Comparison of ENCODE assay signal across 9 cellular contexts in genomic region chr12:3218150-3218845, GRCh38.
DNase-seq lines count a peak whose midpoint lies in the region; FAIRE-seq and TF ChIP-seq lines count a peak whose summit lies in the region.
"Had no signal": no experiment of that assay in that cellular context is flagged by ENCODE, and none has a peak within 500 bp of the region (broad histone marks: within the 10 kb centered on the region; RNA-seq: fewer than 3 reads in every experiment).

No MANE protein-coding gene starts in this region.

- peaks cover 6% of the 10 kb centered on the region for H3K27me3 Mint-ChIP-seq in astrocyte (ENCODE audit: low read depth, unreplicated experiment)
- H3K27me3 Mint-ChIP-seq in CD8-positive, alpha-beta memory T cell: peaks cover 0 to 3% of the 10 kb centered on the region in 2 donors

- H3K4me3 ChIP-seq in astrocyte (ENCODE audit: insufficient read depth, low read depth, low read length): no peak overlapping the region
- H3K4me3 ChIP-seq in vagina: peak overlapping the region in 1 of 2 donors; percentile 5
- H3K4me3 ChIP-seq in CD8-positive, alpha-beta memory T cell (ENCODE audit: low read length): no peak overlapping the region
- H3K4me3 ChIP-seq: A549 had no signal

- DNase-seq in NCI-H510A treated with DMSO at 0.1 percent for 48 hours (lab: John Stamatoyannopoulos, UW) (peak; percentile 42), NCI-H510A (lab: John Stamatoyannopoulos, UW) (no peak), astrocyte (ENCODE audit: low read depth) (peak; percentile 67), left kidney (ENCODE audit: low read depth, low spot score) (peak; percentile 49), vagina (ENCODE audit: extremely low spot score in 2 of 2) (no peak), CD1c-positive myeloid dendritic cell (ENCODE audit: extremely low spot score) (no peak)
- no peak for DNase-seq in CD8-positive, alpha-beta memory T cell
- no peak for DNase-seq in stimulated activated naive CD4-positive, alpha-beta T cell treated with Interleukin-2 at 50 U/mL for 16 hours (lab: John Stamatoyannopoulos, UW)

- CTCF ChIA-PET in CD8-positive, alpha-beta memory T cell (lab: Charles Lee): interaction anchor here (1.1 kb wide), 2 partner anchors 15 to 82 kb away, joined by 3 to 5 read pairs; no protein-coding TSS in a partner anchor

- no peak overlapping the region for H2AFZ ChIP-seq in astrocyte (ENCODE audit: low read depth, low read length)

- H3K4me3 Mint-ChIP-seq in astrocyte (ENCODE audit: unreplicated experiment): peak overlapping the region; percentile 1
- no peak overlapping the region for H3K4me3 Mint-ChIP-seq in CD8-positive, alpha-beta memory T cell

- peak overlapping the region; percentile 33 for H3K9ac ChIP-seq in astrocyte (ENCODE audit: low read length)

- H3K9me3 ChIP-seq in astrocyte (ENCODE audit: insufficient read depth, low read depth, low read length): no peaks in the 10 kb centered on the region
- H3K9me3 ChIP-seq in vagina: no peaks in the 10 kb centered on the region
- no peaks in the 10 kb centered on the region for H3K9me3 ChIP-seq in CD8-positive, alpha-beta memory T cell (ENCODE audit: low read length)
- H3K9me3 ChIP-seq: A549 had no signal

- intact Hi-C loops in vagina (cut with DNase I): loop anchor here (5.0 kb wide), 1 partner anchor 34 kb away; no protein-coding TSS in a partner anchor

- no peaks in the 10 kb centered on the region for H3K36me3 ChIP-seq in astrocyte (ENCODE audit: insufficient read depth, low read length)
- no peaks in the 10 kb centered on the region for H3K36me3 ChIP-seq in vagina
- H3K36me3 ChIP-seq in CD8-positive, alpha-beta memory T cell (ENCODE audit: insufficient read depth, low read length): no peaks in the 10 kb centered on the region

- peak overlapping the region; percentile 48 for H3K27ac Mint-ChIP-seq in astrocyte (ENCODE audit: unreplicated experiment)
- H3K27ac Mint-ChIP-seq in CD8-positive, alpha-beta memory T cell: no peak overlapping the region

- peak overlapping the region; percentile 62 for H3K27ac ChIP-seq in astrocyte (ENCODE audit: low read depth, low read length)
- peak overlapping the region; percentile 85 for H3K27ac ChIP-seq in vagina
- no peak overlapping the region for H3K27ac ChIP-seq in CD8-positive, alpha-beta memory T cell (ENCODE audit: low read depth, low read length)
- H3K27ac ChIP-seq: A549 had no signal

- H4K20me1 ChIP-seq in astrocyte (ENCODE audit: insufficient read depth, low read length): peaks cover 41% of the 10 kb centered on the region

- POLR2A ChIA-PET in CD8-positive, alpha-beta memory T cell (lab: Charles Lee): no interaction called here

- no peaks in the 10 kb centered on the region for H3K9me3 Mint-ChIP-seq in astrocyte (ENCODE audit: unreplicated experiment)
- H3K9me3 Mint-ChIP-seq in CD8-positive, alpha-beta memory T cell: no peaks in the 10 kb centered on the region

- TF ChIP-seq POLR2A in vagina (IDR thresholded peaks at IDR 0.05): no peak

- H3K4me2 ChIP-seq in astrocyte (ENCODE audit: low read length): peak overlapping the region; percentile 63
- H3K4me2 ChIP-seq: A549 had no signal

- H3K27me3 ChIP-seq in astrocyte (ENCODE audit: insufficient read depth, low read length) (peaks cover 5% of the 10 kb centered on the region), vagina (no peaks in the 10 kb centered on the region)
- H3K27me3 ChIP-seq in CD8-positive, alpha-beta memory T cell (ENCODE audit: insufficient read depth, low read length, poor library complexity, severe bottlenecking): no peaks in the 10 kb centered on the region

- peaks cover 8% of the 10 kb centered on the region for H3K36me3 Mint-ChIP-seq in astrocyte (ENCODE audit: low read depth, unreplicated experiment)
- H3K36me3 Mint-ChIP-seq in CD8-positive, alpha-beta memory T cell: no peaks in the 10 kb centered on the region

- H3K79me2 ChIP-seq in astrocyte (ENCODE audit: insufficient read depth, low read length): peaks cover 3% of the 10 kb centered on the region

- no peak for TF ChIP-seq CTCF in astrocyte (IDR thresholded peaks at IDR 0.05; ENCODE audit: insufficient read depth, low read depth, low read length)
- TF ChIP-seq CTCF in vagina (IDR thresholded peaks at IDR 0.05): no peak

- H3K4me1 ChIP-seq in astrocyte (ENCODE audit: insufficient read depth, low read length) (peaks cover 33% of the 10 kb centered on the region), vagina (peaks cover 58% of the 10 kb centered on the region)
- no peaks in the 10 kb centered on the region for H3K4me1 ChIP-seq in CD8-positive, alpha-beta memory T cell (ENCODE audit: insufficient read depth, low read length)
- H3K4me1 ChIP-seq: A549 had no signal

- FAIRE-seq in astrocyte (lab: Jason Lieb, UNC): no peak
- FAIRE-seq: A549 had no signal

- peaks cover 24% of the 10 kb centered on the region for H3K4me1 Mint-ChIP-seq in astrocyte (ENCODE audit: low read depth, unreplicated experiment)
- H3K4me1 Mint-ChIP-seq in CD8-positive, alpha-beta memory T cell: no peaks in the 10 kb centered on the region

Comparison
In these comparisons a context has a peak if more than half of its experiments do, and no peak if none do; other contexts are left out.
1. DNase-seq: peak in NCI-H510A treated with DMSO at 0.1 percent for 48 hours (single experiment), astrocyte (single experiment) and left kidney (single experiment); none in NCI-H510A (single experiment), vagina (0 of 2), CD8-positive, alpha-beta memory T cell (0 of 5), CD1c-positive myeloid dendritic cell (single experiment) and stimulated activated naive CD4-positive, alpha-beta T cell treated with Interleukin-2 at 50 U/mL for 16 hours (single experiment).